ENCODE assay signal across 30 cellular contexts in genomic region chr1:219952361-219952760, GRCh38. TPM values are rescaled to one million over a fixed set of nuclear protein-coding genes. Genes with fewer than 3 reads are reported as not detected.
"Had no signal": no experiment of that assay in that cellular context is flagged by ENCODE, and none has a peak within 500 bp of the region (broad histone marks: within the 10 kb centered on the region; RNA-seq: fewer than 3 reads in every experiment).

No MANE protein-coding gene starts in this region.

- FAIRE-seq: urothelium cell line had no signal

- H3K27ac ChIP-seq: stomach, suprapubic skin, testis, thoracic aorta, thyroid gland, tibial artery, tibial nerve, transverse colon, upper lobe of left lung, upper lobe of right lung, uterus, vagina had no signal

- ATAC-seq: stimulated activated effector memory CD8-positive, alpha-beta T cell treated with anti-CD3 and anti-CD28 coated beads, Interleukin-12 subunit alpha, Interleukin-12 subunit beta, amount 100 ng/mL, for 72 hours; stimulated activated memory B cell treated with anti-CD40 and anti-IgM and Interleukin-4, amounts not matched to agents 10 μg/mL and 1 μg/mL and 100 μg/mL, for 72 hours; stimulated activated naive B cell treated with anti-CD40 and anti-IgM and Interleukin-4, amounts not matched to agents 10 μg/mL and 1 μg/mL and 100 μg/mL, for 72 hours; stimulated activated naive CD8-positive, alpha-beta T cell treated with anti-CD3 and anti-CD28 coated beads, Interleukin-15, amount 100 ng/mL, for 72 hours; stimulated activated naive CD8-positive, alpha-beta T cell treated with anti-CD3 and anti-CD28 coated beads, Interleukin-15, Interleukin-2, amounts not matched to agents 100 U/mL and 50 U/mL, for 24 hours; upper lobe of right lung had no signal

- H3K27me3 ChIP-seq: stomach, suprapubic skin, testis, thyroid gland, tibial artery, tibial nerve, upper lobe of left lung, upper lobe of right lung, uterus, vagina had no signal

- H3K4me3 ChIP-seq: stomach, suprapubic skin, testis, thoracic aorta, thyroid gland, tibial artery, tibial nerve, transverse colon, upper lobe of left lung, upper lobe of right lung, uterus, vagina had no signal

- DNase-seq: stimulated activated CD4-positive, alpha-beta T cell treated with anti-CD3 and anti-CD28 coated beads, Interleukin-2, amount 100 ng/mL, for 48 hours; stimulated activated CD4-positive, alpha-beta T cell treated with anti-CD3 and anti-CD28 coated beads, Interleukin-4, amount 100 ng/mL, for 1 hour; stimulated activated CD4-positive, alpha-beta T cell treated with anti-CD3 and anti-CD28 coated beads, Interleukin-4, amount 100 ng/mL, for 24 hours; stimulated activated CD4-positive, alpha-beta T cell treated with anti-CD3 and anti-CD28 coated beads, Interleukin-4, amount 100 ng/mL, for 4 hours; stimulated activated CD8-positive, alpha-beta memory T cell treated with anti-CD3 and anti-CD28 coated beads, Interleukin-4, amount 100 ng/mL, for 48 hours; stimulated activated naive B cell treated with anti-CD40 and anti-IgM and Interleukin-4, amounts not matched to agents 10 μg/mL and 1 μg/mL and 100 μg/mL, for 72 hours; stimulated activated naive CD4-positive, alpha-beta T cell; stimulated activated naive CD4-positive, alpha-beta T cell treated with Interleukin-2 at 50 U/mL for 16 hours; stimulated activated naive CD8-positive, alpha-beta T cell treated with anti-CD3 and anti-CD28 coated beads, Interleukin-15, amount 100 ng/mL, for 72 hours; stimulated activated naive CD8-positive, alpha-beta T cell treated with anti-CD3 and anti-CD28 coated beads, Interleukin-15, Interleukin-2, amounts not matched to agents 100 U/mL and 50 U/mL, for 24 hours; stomach; substantia nigra; testis; thyroid gland; tibial artery; transverse colon; trophoblast cell; upper lobe of left lung; upper lobe of right lung; uterus had no signal

- H3K36me3 ChIP-seq: stomach, suprapubic skin, thoracic aorta, thyroid gland, tibial artery, tibial nerve, transverse colon, upper lobe of left lung, upper lobe of right lung, uterus, vagina had no signal

- H3K9me3 ChIP-seq: suprapubic skin, testis, thoracic aorta, thyroid gland, tibial artery, transverse colon, upper lobe of left lung, upper lobe of right lung, uterus, vagina had no signal

- H3K4me1 ChIP-seq: stomach, suprapubic skin, testis, thyroid gland, tibial artery, tibial nerve, transverse colon, upper lobe of left lung, upper lobe of right lung, uterus, vagina had no signal

RNA-seq across cellular contexts. Expression of gene SLC30A10, which starts 24.0 kb away (rescaled TPM):
- total RNA-seq: subcutaneous adipose tissue, thoracic aorta, upper lobe of left lung, upper lobe of right lung, ureter had no signal
- polyA plus RNA-seq: stomach, urinary bladder had no signal
